In genomic region chr4:40976343-40976742, GRCh38 we compare ENCODE assay signal across 8 cellular contexts.
DNase-seq lines count a peak whose midpoint lies in the region; ATAC-seq and TF ChIP-seq lines count a peak whose summit lies in the region.

No MANE protein-coding gene starts in this region.

- H4K91ac ChIP-seq in trophoblast cell (ENCODE audit: low read depth, low read length): no peak overlapping the region

- H3K4ac ChIP-seq in trophoblast cell (ENCODE audit: low read depth, low read length): no peak overlapping the region

- no peak overlapping the region for H4K12ac ChIP-seq in trophoblast cell (ENCODE audit: low read depth, low read length)

- H4K8ac ChIP-seq in trophoblast cell (ENCODE audit: low read depth, low read length): no peak overlapping the region

- peaks cover 0 to 2% of the 10 kb centered on the region in 2 experiments for H3K36me3 ChIP-seq in trophoblast cell (ENCODE audit: control insufficient read depth in 1 of 2, insufficient read depth in 2 of 2, low read length in 2 of 2)

- H3K14ac ChIP-seq in trophoblast cell (ENCODE audit: low read length): no peak overlapping the region

- H3K18ac ChIP-seq in trophoblast cell (ENCODE audit: low read length): no peak overlapping the region

- H2AK5ac ChIP-seq in trophoblast cell (ENCODE audit: low read length): no peak overlapping the region

- no peak overlapping the region for H3K4me3 ChIP-seq in trophoblast cell (ENCODE audit: low read depth, low read length)

- no peak overlapping the region for H3K9ac ChIP-seq in trophoblast cell (ENCODE audit: low read length)

- DNase-seq in NOMO-1 treated with DMSO at 0.1 percent for 48 hours (lab: John Stamatoyannopoulos, UW; ENCODE audit: unreplicated experiment) (peak; percentile 66), NOMO-1 treated with dmso at 0.1 percent for 144 hours (lab: John Stamatoyannopoulos, UW; ENCODE audit: unreplicated experiment) (no peak), RPMI7951 (ENCODE audit: low read depth) (peak; percentile 58), fibroblast of gingiva (ENCODE audit: low read depth) (peak; percentile 48), trophoblast cell (peak; percentile 21 to 83)

- TF ChIP-seq EP300 in Ishikawa (IDR thresholded peaks at IDR 0.05; ENCODE audit: borderline replicate concordance): no peak

- no peak overlapping the region for H2AFZ ChIP-seq in trophoblast cell (ENCODE audit: insufficient read depth, low read length, poor library complexity)

- no peaks in the 10 kb centered on the region for H3K79me1 ChIP-seq in trophoblast cell (ENCODE audit: low read length)

- no peaks in the 10 kb centered on the region for H3K9me3 ChIP-seq in trophoblast cell (ENCODE audit: insufficient read depth, low read depth, low read length)

- no peak overlapping the region for H3K4me2 ChIP-seq in trophoblast cell (ENCODE audit: low read length)

- no peak overlapping the region for H3K23ac ChIP-seq in trophoblast cell (ENCODE audit: low read length)

- H2BK5ac ChIP-seq in trophoblast cell (ENCODE audit: low read depth, low read length, poor library complexity): peak overlapping the region; percentile 3

- ATAC-seq in HG03097 (IDR thresholded peaks at IDR 0.05; ENCODE audit: low FRiP score, unreplicated experiment): no peak
- ATAC-seq in HG03196 (IDR thresholded peaks at IDR 0.05; ENCODE audit: unreplicated experiment): no peak

- no peaks in the 10 kb centered on the region for H3K27me3 ChIP-seq in trophoblast cell (ENCODE audit: insufficient read depth, low read length)

- no peak overlapping the region for H3K27ac ChIP-seq in trophoblast cell (ENCODE audit: low read depth, low read length)

- H3K4me1 ChIP-seq in trophoblast cell (ENCODE audit: control insufficient read depth in 1 of 2, insufficient read depth in 2 of 2, low read length in 2 of 2): no peaks in the 10 kb centered on the region

- H2BK120ac ChIP-seq in trophoblast cell (ENCODE audit: insufficient read depth, low read length, poor library complexity): no peak overlapping the region

- TF ChIP-seq RAD21 in Ishikawa (IDR thresholded peaks at IDR 0.05; ENCODE audit: low read depth): peak; percentile 57

- no peaks in the 10 kb centered on the region for H3K79me2 ChIP-seq in trophoblast cell (ENCODE audit: control insufficient read depth, insufficient read depth, low read length, poor library complexity)

- no peak overlapping the region for H2BK12ac ChIP-seq in trophoblast cell (ENCODE audit: low read length)

TF ChIP-seq in Ishikawa, 13 proteins besides CTCF, POLR2A, EP300 and RAD21:
- TF ChIP-seq CEBPB (IDR thresholded peaks at IDR 0.05) (no peak), YY1 (IDR thresholded peaks at IDR 0.05; ENCODE audit: low read depth) (no peak), EGR1 (IDR thresholded peaks at IDR 0.05) (no peak), TAF1 (IDR thresholded peaks at IDR 0.05; ENCODE audit: low read depth) (no peak), NFIC (IDR thresholded peaks at IDR 0.05) (no peak)
